In the genomic region with DNA sequence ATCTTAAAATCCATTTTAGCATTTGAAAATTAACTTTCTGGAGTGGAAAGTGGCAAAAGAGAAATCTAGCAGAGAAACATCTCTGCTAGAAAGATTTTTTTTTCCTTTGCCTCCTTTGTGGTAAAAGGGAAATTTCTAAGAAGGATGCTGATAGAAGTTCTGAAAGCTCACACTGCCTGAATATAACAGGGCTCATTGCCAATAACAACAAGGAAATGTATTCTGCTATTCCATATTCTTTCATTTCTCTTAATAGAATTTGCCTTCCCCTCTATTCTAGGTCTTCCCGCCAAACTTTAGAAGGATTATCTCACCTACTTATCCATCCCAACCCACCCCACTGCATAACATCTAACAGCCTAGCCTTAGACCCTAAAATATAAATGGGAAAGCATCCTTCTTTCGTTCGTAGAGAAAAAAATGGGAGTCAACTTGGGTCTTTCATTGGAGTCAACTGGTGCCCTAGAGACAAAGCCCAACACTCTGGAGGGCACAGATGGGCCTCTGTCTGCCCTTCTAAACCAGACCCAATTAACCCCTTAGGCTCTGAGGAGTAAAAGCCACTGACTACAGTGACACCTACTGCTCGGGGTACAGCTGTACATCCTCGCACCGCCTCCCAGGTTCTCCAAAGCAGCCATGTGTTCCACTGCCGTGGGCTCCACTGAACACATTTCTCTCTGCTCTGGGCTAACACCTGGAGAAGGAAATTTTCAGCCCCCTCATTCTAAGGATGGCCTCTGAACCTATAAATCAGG, we compare ENCODE assay signal across 8 cellular contexts.
DNase-seq lines count a peak whose midpoint lies in the region; ATAC-seq, FAIRE-seq and TF ChIP-seq lines count a peak whose summit lies in the region.

No MANE protein-coding gene starts in this region.

- no peak overlapping the region; the same call in 1 of the 2 replicates for H3K4ac ChIP-seq in IMR-90 (ENCODE audit: low read depth, low read length)

- POLR2A ChIA-PET in IMR-90 (lab: Charles Lee; ENCODE audit: unreplicated experiment), result no interaction called here

- CTCF ChIA-PET in IMR-90 (lab: Yijun Ruan, JAX), result interaction anchor here (1.0 kb wide), 1 partner anchor 113 kb away, joined by 3 read pairs; no protein-coding TSS in a partner anchor

- no peak overlapping the region for H4K5ac ChIP-seq in IMR-90 (ENCODE audit: low read depth, low read length)

- H2AK9ac ChIP-seq in IMR-90 (replicated peaks; ENCODE audit: low read depth, low read length, poor library complexity), result peak overlapping the region; percentile 57

- H3K36me3 ChIP-seq in IMR-90 (ENCODE audit: control insufficient read depth, insufficient read depth, low read length), result no peaks in the 10 kb centered on the region
- H3K36me3 ChIP-seq in RWPE2 (ENCODE audit: low read depth), result no peaks in the 10 kb centered on the region
- no peaks in the 10 kb centered on the region for H3K36me3 ChIP-seq in esophagus muscularis mucosa
- no peaks in the 10 kb centered on the region for H3K36me3 ChIP-seq in psoas muscle (ENCODE audit: insufficient read depth in 1 of 2, low read depth in 1 of 2)

- no peak overlapping the region for H3K23ac ChIP-seq in IMR-90 (ENCODE audit: low read depth, low read length)

- no peak overlapping the region for H2BK5ac ChIP-seq in IMR-90 (ENCODE audit: low read depth, low read length, poor library complexity, severe bottlenecking)

- H2BK120ac ChIP-seq in IMR-90 (ENCODE audit: low read depth, low read length), result peak overlapping the region; percentile 6; the same call in 1 of the 2 replicates

- TF ChIP-seq POLR2A in IMR-90 (IDR thresholded peaks at IDR 0.05; ENCODE audit: low read depth, low read length), result no peak
- TF ChIP-seq POLR2A in esophagus muscularis mucosa (IDR thresholded peaks at IDR 0.05; ENCODE audit: low read depth), result no peak

- no peak overlapping the region for H4K8ac ChIP-seq in IMR-90 (ENCODE audit: low read depth in 2 of 2, low read length in 2 of 2)

- BruUV-seq in IMR-90 (replicated peaks; lab: Mats Ljungman, UMichigan), result no TSS peak

- no peak overlapping the region for H4K91ac ChIP-seq in IMR-90 (ENCODE audit: insufficient read depth, low read depth, low read length)

- no peak overlapping the region for H3K4me2 ChIP-seq in IMR-90 (ENCODE audit: low read depth, low read length)

- no peak overlapping the region for H3K18ac ChIP-seq in IMR-90 (ENCODE audit: low read depth, low read length)

- dilution Hi-C loops in IMR-90 (cut with HindIII; ENCODE audit: low sequenced_read_pairs, unreplicated experiment), result no loop called here

- H3K9ac ChIP-seq in IMR-90 (ENCODE audit: low read depth, low read length), result no peak overlapping the region

- ATAC-seq in IMR-90 (ENCODE audit: low read depth) (no peak), RWPE2 (ENCODE audit: low read depth) (no peak), psoas muscle (peak in 1 of 4 donors; percentile 26)

- no peak overlapping the region for H3K4me3 ChIP-seq in IMR-90 (ENCODE audit: insufficient read depth, low read depth, low read length)
- H3K4me3 ChIP-seq in RWPE2 (ENCODE audit: severe bottlenecking), result no peak overlapping the region
- peak overlapping the region; percentile 45 to 61 (median 53) for H3K4me3 ChIP-seq in esophagus muscularis mucosa
- peak overlapping the region; percentile 54 for H3K4me3 ChIP-seq in psoas muscle

- peak overlapping the region; percentile 5; the same call in 1 of the 2 replicates for H2AK5ac ChIP-seq in IMR-90 (ENCODE audit: low read depth, low read length)

- WGBS in IMR-90 (ENCODE audit: extremely low coverage in 2 of 2, insufficient read length in 1 of 2), 2 experiments, result no CpG with 5 or more reads among the region's 7 CpGs
- 74% methylated on average over 7 of the region's 7 CpGs for WGBS in esophagus muscularis mucosa
- 68 to 77% (median 75%) methylated on average over 7 of the region's 7 CpGs for WGBS in psoas muscle, 3 donors

- no peak overlapping the region for H3K56ac ChIP-seq in IMR-90 (ENCODE audit: extremely low read depth, insufficient read depth, low read length)

- 0 out of 3 replicates have a peak overlapping the region, but pooled peaks have one; percentile 5 for H2BK15ac ChIP-seq in IMR-90 (ENCODE audit: low read depth, low read length)

- peaks cover 3 to 14% of the 10 kb centered on the region in 2 experiments; a peak in 1 of 4 replicates for H3K79me1 ChIP-seq in IMR-90 (ENCODE audit: low read depth in 1 of 2, low read length in 2 of 2)

- TF ChIP-seq EP300 in esophagus muscularis mucosa (IDR thresholded peaks at IDR 0.05), result no peak

- no peak overlapping the region for H3K14ac ChIP-seq in IMR-90 (replicated peaks; ENCODE audit: low read depth, low read length)

- in situ Hi-C loops in IMR-90 (cut with MboI; ENCODE audit: low sequenced_read_pairs), result loop anchor here (10.0 kb wide), 1 partner anchor 105 kb away; the partner anchor contains the start of gene MAML3

- H3K27ac ChIP-seq in IMR-90 (ENCODE audit: insufficient read depth, low read length) (no peak overlapping the region), RWPE2 (ENCODE audit: poor library complexity, severe bottlenecking) (no peak overlapping the region), esophagus muscularis mucosa (replicated peaks in 1 of 4) (peak overlapping the region; percentile 74 to 82 (median 76)), psoas muscle (no peak overlapping the region)

- no peaks in the 10 kb centered on the region for H3K27me3 ChIP-seq in IMR-90 (ENCODE audit: control insufficient read depth, insufficient read depth, low read length)
- no peaks in the 10 kb centered on the region for H3K27me3 ChIP-seq in RWPE2 (ENCODE audit: insufficient read depth, poor library complexity, severe bottlenecking)
- H3K27me3 ChIP-seq in esophagus muscularis mucosa, result no peaks in the 10 kb centered on the region
- no peaks in the 10 kb centered on the region for H3K27me3 ChIP-seq in psoas muscle (ENCODE audit: insufficient read depth in 3 of 3, low read length in 2 of 3)

- peaks cover 3% of the 10 kb centered on the region; the same call in 1 of the 2 replicates for H3K9me1 ChIP-seq in IMR-90 (ENCODE audit: insufficient read depth, low read length)

- FAIRE-seq in HTR-8/SVneo (lab: Jason Lieb, UNC), result no peak

- no peaks in the 10 kb centered on the region for H4K20me1 ChIP-seq in IMR-90 (ENCODE audit: insufficient read depth, low read length)

- TF ChIP-seq CTCF in IMR-90 (conservative IDR thresholded peaks at IDR 0.05; ENCODE audit: low read depth, low read length), result peak; percentile 24; the same call in 1 of the 2 replicates
- TF ChIP-seq CTCF in RWPE2 (IDR thresholded peaks at IDR 0.05; ENCODE audit: poor library complexity, severe bottlenecking), result peak; percentile 25
- TF ChIP-seq CTCF in esophagus muscularis mucosa (IDR thresholded peaks at IDR 0.05), result peak in 1 of 3 experiments; percentile 27
- peak; percentile 23 for TF ChIP-seq CTCF in psoas muscle (IDR thresholded peaks at IDR 0.05)

- H3K9me3 ChIP-seq in IMR-90 (ENCODE audit: control insufficient read depth, insufficient read depth, low read length), result no peaks in the 10 kb centered on the region
- no peaks in the 10 kb centered on the region for H3K9me3 ChIP-seq in RWPE2 (ENCODE audit: severe bottlenecking)
- H3K9me3 ChIP-seq in esophagus muscularis mucosa, result no peaks in the 10 kb centered on the region
- no peaks in the 10 kb centered on the region for H3K9me3 ChIP-seq in psoas muscle

- intact Hi-C loops in IMR-90 (cut with micrococcal nuclease) (loop anchor here (2.0 to 5.0 kb wide), 3 partner anchors 203 to 393 kb away; no protein-coding TSS in a partner anchor), esophagus muscularis mucosa (cut with DNase I) (loop anchor here (5.0 to 10.0 kb wide), 4 partner anchors 102 to 318 kb away; partner anchors contain the start of gene MAML3), psoas muscle (cut with DNase I) (loop anchor here (2.0 to 10.0 kb wide), 3 partner anchors 102 to 315 kb away; partner anchors contain the start of gene MAML3 (in 1 of the 2))

- no peak overlapping the region for H2AFZ ChIP-seq in IMR-90 (replicated peaks; ENCODE audit: low read length, poor library complexity)

- no peak overlapping the region for H2BK20ac ChIP-seq in IMR-90 (ENCODE audit: low read depth, low read length)

- peaks cover 9% of the 10 kb centered on the region for H3K4me1 ChIP-seq in IMR-90 (ENCODE audit: control insufficient read depth, insufficient read depth, low read length)
- peaks cover 10% of the 10 kb centered on the region for H3K4me1 ChIP-seq in RWPE2 (ENCODE audit: insufficient read depth, poor library complexity, severe bottlenecking)
- peaks cover 25 to 43% (median 39%) of the 10 kb centered on the region in 4 donors for H3K4me1 ChIP-seq in esophagus muscularis mucosa
- H3K4me1 ChIP-seq in psoas muscle, result peaks cover 42% of the 10 kb centered on the region

- peak; percentile 69 for DNase-seq in DMS153 (lab: John Stamatoyannopoulos, UW)
- DNase-seq in IMR-90, result peak; percentile 48
- no peak for DNase-seq in RWPE2 (ENCODE audit: low spot score)
- no peak for DNase-seq in esophagus muscularis mucosa (ENCODE audit: extremely low spot score)
- no peak for DNase-seq in psoas muscle
- no peak for DNase-seq in HTR-8/SVneo (ENCODE audit: insufficient read length, low spot score)
- no peak for DNase-seq in stimulated activated naive CD4-positive, alpha-beta T cell (lab: John Stamatoyannopoulos, UW)
- no peak for DNase-seq in A172 (ENCODE audit: low spot score)

- TF ChIP-seq RAD21 in IMR-90 (IDR thresholded peaks at IDR 0.05; ENCODE audit: low read length), result peak; percentile 25; the same call in 1 of the 2 replicates

TF ChIP-seq in IMR-90, 13 proteins besides CTCF, POLR2A, EP300 and RAD21:
- TF ChIP-seq BHLHE40 (IDR thresholded peaks at IDR 0.05; ENCODE audit: low read depth, low read length) (no peak), MAFK (IDR thresholded peaks at IDR 0.05; ENCODE audit: low read depth, low read length) (no peak), MAZ (IDR thresholded peaks at IDR 0.05; ENCODE audit: borderline replicate concordance, low read depth, low read length) (no peak), RCOR1 (IDR thresholded peaks at IDR 0.05; ENCODE audit: insufficient replicate concordance, low read length) (no peak), NFE2L2 (IDR thresholded peaks at IDR 0.05; ENCODE audit: low read depth, low read length) (no peak), FOS (IDR thresholded peaks at IDR 0.05; ENCODE audit: low read depth, low read length) (no peak)
- TF ChIP-seq, protein P1, sequence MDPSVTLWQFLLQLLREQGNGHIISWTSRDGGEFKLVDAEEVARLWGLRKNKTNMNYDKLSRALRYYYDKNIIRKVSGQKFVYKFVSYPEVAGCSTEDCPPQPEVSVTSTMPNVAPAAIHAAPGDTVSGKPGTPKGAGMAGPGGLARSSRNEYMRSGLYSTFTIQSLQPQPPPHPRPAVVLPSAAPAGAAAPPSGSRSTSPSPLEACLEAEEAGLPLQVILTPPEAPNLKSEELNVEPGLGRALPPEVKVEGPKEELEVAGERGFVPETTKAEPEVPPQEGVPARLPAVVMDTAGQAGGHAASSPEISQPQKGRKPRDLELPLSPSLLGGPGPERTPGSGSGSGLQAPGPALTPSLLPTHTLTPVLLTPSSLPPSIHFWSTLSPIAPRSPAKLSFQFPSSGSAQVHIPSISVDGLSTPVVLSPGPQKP (IDR thresholded peaks at IDR 0.05; ENCODE audit: borderline replicate concordance, low read depth, low read length), result no peak

Comparison
In these comparisons a context has a peak if more than half of its experiments do, and no peak if none do; other contexts are left out.
1. DNase-seq: peak in DMS153 (single experiment) and IMR-90 (single experiment); none in RWPE2 (single experiment), esophagus muscularis mucosa (single experiment), psoas muscle (0 of 2), HTR-8/SVneo (single experiment), stimulated activated naive CD4-positive, alpha-beta T cell (0 of 6) and A172 (single experiment).
2. H3K27ac ChIP-seq: peak in esophagus muscularis mucosa (4 of 4); none in IMR-90 (single experiment), RWPE2 (single experiment) and psoas muscle (single experiment).
3. H3K4me3 ChIP-seq: peak in esophagus muscularis mucosa (4 of 4) and psoas muscle (single experiment); none in IMR-90 (single experiment) and RWPE2 (single experiment).